In genomic region chr1:153796786-153797659, GRCh38 we compare ENCODE assay signal across 8 cellular contexts. TPM values are rescaled to one million over a fixed set of nuclear protein-coding genes. Genes with fewer than 3 reads are reported as not detected.
DNase-seq lines count a peak whose midpoint lies in the region; ATAC-seq lines count a peak whose summit lies in the region.

No MANE protein-coding gene starts in this region.

- no peak overlapping the region for H3K4me3 Mint-ChIP-seq in memory B cell

- H3K36me3 Mint-ChIP-seq in memory B cell = no peaks in the 10 kb centered on the region

- H3K9me3 Mint-ChIP-seq in memory B cell = no peaks in the 10 kb centered on the region

- H3K27me3 Mint-ChIP-seq in memory B cell = no peaks in the 10 kb centered on the region

- H3K4me1 Mint-ChIP-seq in memory B cell = peaks cover 13% of the 10 kb centered on the region

- peak; percentile 81 for DNase-seq in ELR (ENCODE audit: low read depth)
- peak; percentile 73 for DNase-seq in NCI-H748 (lab: John Stamatoyannopoulos, UW; ENCODE audit: unreplicated experiment)
- peak; percentile 89 to 91 for DNase-seq in activated CD4-positive, alpha-beta T cell treated with anti-CD3 and anti-CD28 coated beads, Interleukin-2, amount 50 U/mL, for 48 hours
- peak; percentile 85 for DNase-seq in dermis blood vessel endothelial cell
- DNase-seq in memory B cell (ENCODE audit: low spot score in 2 of 2) = peak; percentile 83 to 84
- DNase-seq in stimulated activated CD8-positive, alpha-beta memory T cell treated with anti-CD3 and anti-CD28 coated beads, Interleukin-2, amount 100 ng/mL, for 48 hours (ENCODE audit: low read depth in 2 of 2) = peak; percentile 64 to 79

- peak; percentile 52 for ATAC-seq in HG03280 (IDR thresholded peaks at IDR 0.05; ENCODE audit: unreplicated experiment)
- peak; percentile 96 for ATAC-seq in memory B cell (ENCODE audit: low read depth)
- no peak for ATAC-seq in HG03196 (IDR thresholded peaks at IDR 0.05; ENCODE audit: unreplicated experiment)

- no peak overlapping the region for H3K27ac Mint-ChIP-seq in memory B cell

RNA-seq across cellular contexts. Expression of gene SLC27A3, which starts 21.8 kb away (rescaled TPM):
- 27.6 and 30.0 TPM in 2 replicates for total RNA-seq in dermis blood vessel endothelial cell
